1 cellular context compared by ENCODE assay signal in the genomic region with DNA sequence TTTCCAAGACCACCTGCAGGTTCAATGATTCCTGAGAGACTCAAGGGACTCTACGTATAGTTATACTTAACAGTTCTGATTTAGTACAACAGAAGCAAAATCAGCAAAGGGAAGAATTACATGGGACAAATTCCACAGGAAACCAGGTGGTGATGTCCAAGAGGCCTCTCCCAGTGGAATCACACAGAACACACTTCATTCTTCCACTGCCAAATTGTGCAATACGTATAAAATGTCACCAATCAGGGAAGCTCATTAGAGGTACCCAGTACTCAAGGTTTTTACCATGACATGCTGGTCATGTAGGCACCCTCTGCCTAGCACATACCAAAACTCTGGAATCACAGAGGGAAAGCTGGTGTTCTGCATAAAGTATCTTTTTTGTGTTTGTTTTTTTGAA.
TF ChIP-seq lines count a peak whose summit lies in the region.

No MANE protein-coding gene starts in this region.

TF ChIP-seq in HepG2, 621 proteins besides CTCF, POLR2A, EP300 and RAD21:
- TF ChIP-seq CEBPB (IDR thresholded peaks at IDR 0.05; ENCODE audit: borderline replicate concordance, low read depth, low read length) (peak; percentile 72), ZNF143 (CRISPR knock-in tag; IDR thresholded peaks at IDR 0.05) (no peak)
